In genomic region chr5:18483386-18483785, GRCh38 we compare ENCODE assay signal across 26 cellular contexts.
DNase-seq lines count a peak whose midpoint lies in the region; ATAC-seq, FAIRE-seq and TF ChIP-seq lines count a peak whose summit lies in the region.
"Had no signal": no experiment of that assay in that cellular context is flagged by ENCODE, and none has a peak within 500 bp of the region (broad histone marks: within the 10 kb centered on the region; RNA-seq: fewer than 3 reads in every experiment).

No MANE protein-coding gene starts in this region.

- H3K27me3 Mint-ChIP-seq in GM23338 (ENCODE audit: insufficient read depth, low read depth, poor library complexity) (no peaks in the 10 kb centered on the region), astrocyte (ENCODE audit: low read depth, unreplicated experiment) (no peaks in the 10 kb centered on the region)
- H3K27me3 Mint-ChIP-seq: memory B cell, T-helper 17 cell, type B pancreatic cell had no signal

- H3K9me2 ChIP-seq in GM23338 (ENCODE audit: insufficient read depth): no peaks in the 10 kb centered on the region

- H3K27me3 ChIP-seq in GM23338 (ENCODE audit: insufficient read depth) (no peaks in the 10 kb centered on the region), astrocyte (ENCODE audit: insufficient read depth, low read length) (no peaks in the 10 kb centered on the region)
- H3K27me3 ChIP-seq: adrenal gland, neutrophil, SJCRH30 had no signal

- no peak for ATAC-seq in GM23338
- ATAC-seq in HG02884 (IDR thresholded peaks at IDR 0.05; ENCODE audit: unreplicated experiment): no peak
- ATAC-seq: activated T-cell treated with anti-CD3 and anti-CD28 coated beads, Interleukin-2, amount 50 U/mL, for 4 hours; left cardiac atrium; T-helper 17 cell had no signal

- no peaks in the 10 kb centered on the region for H3F3A ChIP-seq in GM23338 (replicated peaks; ENCODE audit: low read depth)

- no peaks in the 10 kb centered on the region for H3K9me3 Mint-ChIP-seq in GM23338
- H3K9me3 Mint-ChIP-seq in astrocyte (ENCODE audit: unreplicated experiment): no peaks in the 10 kb centered on the region
- H3K9me3 Mint-ChIP-seq: activated T-cell treated with anti-CD3 and anti-CD28 coated beads, Interleukin-2, amount 50 U/mL, for 4 hours; memory B cell; type B pancreatic cell had no signal

- no peaks in the 10 kb centered on the region for H3K36me3 Mint-ChIP-seq in GM23338 (ENCODE audit: low read depth)
- H3K36me3 Mint-ChIP-seq in astrocyte (ENCODE audit: low read depth, unreplicated experiment): no peaks in the 10 kb centered on the region
- H3K36me3 Mint-ChIP-seq: memory B cell, type B pancreatic cell had no signal

- H3K4me3 ChIP-seq in GM23338 (no peak overlapping the region), astrocyte (ENCODE audit: insufficient read depth, low read depth, low read length) (no peak overlapping the region)
- H3K4me3 ChIP-seq: adrenal gland, prostate gland, SJCRH30 had no signal

- H3K4me1 ChIP-seq in GM23338 (ENCODE audit: insufficient read depth) (peaks cover 17% of the 10 kb centered on the region; the same call in 1 of the 2 replicates), astrocyte (ENCODE audit: insufficient read depth, low read length) (no peaks in the 10 kb centered on the region)
- H3K4me1 ChIP-seq: adrenal gland, prostate gland, SJCRH30 had no signal

- no peaks in the 10 kb centered on the region for H3K9me3 ChIP-seq in astrocyte (ENCODE audit: insufficient read depth, low read depth, low read length)
- H3K9me3 ChIP-seq: adrenal gland, neutrophil, prostate gland, SJCRH30 had no signal

- H3K4me2 ChIP-seq in GM23338: no peak overlapping the region
- H3K4me2 ChIP-seq in astrocyte (ENCODE audit: low read length): no peak overlapping the region
- H3K4me2 ChIP-seq: KMS-11 had no signal

- H3K27ac ChIP-seq in GM23338 (ENCODE audit: low read depth): no peak overlapping the region
- H3K27ac ChIP-seq in astrocyte (ENCODE audit: low read depth, low read length): no peak overlapping the region
- H3K27ac ChIP-seq: adrenal gland, KMS-11, neutrophil, prostate gland, SJCRH30 had no signal

- no peak for FAIRE-seq in astrocyte (lab: Jason Lieb, UNC)
- FAIRE-seq: D721Med had no signal

- H2AFZ ChIP-seq in GM23338: no peak overlapping the region
- H2AFZ ChIP-seq in astrocyte (ENCODE audit: low read depth, low read length): no peak overlapping the region

- no peak overlapping the region for H3K9ac ChIP-seq in astrocyte (ENCODE audit: low read length)
- H3K9ac ChIP-seq: KMS-11 had no signal

- H3K27ac Mint-ChIP-seq in GM23338: no peak overlapping the region
- no peak overlapping the region for H3K27ac Mint-ChIP-seq in astrocyte (ENCODE audit: unreplicated experiment)
- H3K27ac Mint-ChIP-seq: memory B cell, T-helper 17 cell, type B pancreatic cell had no signal

- peaks cover 14% of the 10 kb centered on the region; the same call in 2 of the 3 replicates for H3K4me1 Mint-ChIP-seq in GM23338
- peaks cover 17% of the 10 kb centered on the region for H3K4me1 Mint-ChIP-seq in astrocyte (ENCODE audit: low read depth, unreplicated experiment)
- H3K4me1 Mint-ChIP-seq: memory B cell, T-helper 17 cell had no signal

- TF ChIP-seq CTCF in GM23338 (conservative IDR thresholded peaks at IDR 0.05; ENCODE audit: low read depth in 2 of 2): no peak
- no peak for TF ChIP-seq CTCF in astrocyte (IDR thresholded peaks at IDR 0.05; ENCODE audit: insufficient read depth, low read depth, low read length)

- no peaks in the 10 kb centered on the region for H3K79me2 ChIP-seq in GM23338 (replicated peaks; ENCODE audit: insufficient read depth)
- H3K79me2 ChIP-seq in astrocyte (ENCODE audit: insufficient read depth, low read length): no peaks in the 10 kb centered on the region

- no peaks in the 10 kb centered on the region for H3K36me3 ChIP-seq in GM23338 (ENCODE audit: insufficient read depth)
- no peaks in the 10 kb centered on the region for H3K36me3 ChIP-seq in astrocyte (ENCODE audit: insufficient read depth, low read length)
- H3K36me3 ChIP-seq: adrenal gland, neutrophil, prostate gland, SJCRH30 had no signal

- DNase-seq in GM23338 (ENCODE audit: low spot score): peak; percentile 14
- peak; percentile 48 for DNase-seq in M059J (ENCODE audit: low read depth)
- DNase-seq in astrocyte (ENCODE audit: low read depth): peak; percentile 2
- peak; percentile 28 for DNase-seq in kidney tubule cell (ENCODE audit: low spot score)
- DNase-seq in C1 segment of cervical spinal cord (lab: John Stamatoyannopoulos, UW): no peak
- no peak for DNase-seq in NCI-H2107 treated with DMSO at 0.1 percent for 48 hours (lab: John Stamatoyannopoulos, UW; ENCODE audit: unreplicated experiment)
- DNase-seq in NCI-H2171 (lab: John Stamatoyannopoulos, UW): no peak
- DNase-seq: activated CD4-positive, alpha-beta T cell treated with anti-CD3 and anti-CD28 coated beads for 48 hours; activated naive CD4-positive, alpha-beta T cell; activated T-cell treated with anti-CD3 and anti-CD28 coated beads, Interleukin-2, amount 50 U/mL, for 4 hours; adrenal gland; left cardiac atrium; MV-4-11; NCI-H1694; NCI-H2227 treated with DMSO at 0.1 percent for 48 hours; NCI-H82; OCI-M1; SJCRH30; T-helper 17 cell had no signal

- no peaks in the 10 kb centered on the region for H4K20me1 ChIP-seq in GM23338 (replicated peaks; ENCODE audit: insufficient read depth)
- no peaks in the 10 kb centered on the region for H4K20me1 ChIP-seq in astrocyte (ENCODE audit: insufficient read depth, low read length)

- H3K4me3 Mint-ChIP-seq in GM23338: no peak overlapping the region
- H3K4me3 Mint-ChIP-seq in astrocyte (ENCODE audit: unreplicated experiment): no peak overlapping the region
- H3K4me3 Mint-ChIP-seq: activated T-cell treated with anti-CD3 and anti-CD28 coated beads, Interleukin-2, amount 50 U/mL, for 4 hours; memory B cell; T-helper 17 cell; type B pancreatic cell had no signal

TF ChIP-seq in GM23338, 12 proteins besides CTCF, POLR2A, EP300 and RAD21 (continues in another document):
- TF ChIP-seq STAT1 (IDR thresholded peaks at IDR 0.05; ENCODE audit: unreplicated experiment): no peak
- no peak for TF ChIP-seq POLR2AphosphoS5 (IDR thresholded peaks at IDR 0.05; ENCODE audit: low read depth)
- no peak for TF ChIP-seq ETS1 (IDR thresholded peaks at IDR 0.05)
- TF ChIP-seq EZH2 (IDR thresholded peaks at IDR 0.05; ENCODE audit: low read depth, unreplicated experiment): no peak
- no peak for TF ChIP-seq ZNF114 (CRISPR knock-in tag; IDR thresholded peaks at IDR 0.05)
- no peak for TF ChIP-seq REST (IDR thresholded peaks at IDR 0.05; ENCODE audit: unreplicated experiment)
- no peak for TF ChIP-seq CREB1 (CRISPR knock-in tag; IDR thresholded peaks at IDR 0.05; ENCODE audit: low read depth)
- TF ChIP-seq JUNB (IDR thresholded peaks at IDR 0.05; ENCODE audit: unreplicated experiment): no peak
- TF ChIP-seq ZNF331 (CRISPR knock-in tag; IDR thresholded peaks at IDR 0.05; ENCODE audit: low read depth): no peak
- TF ChIP-seq NANOG (IDR thresholded peaks at IDR 0.05; ENCODE audit: borderline replicate concordance): no peak
- TF ChIP-seq EZH2phosphoT487 (IDR thresholded peaks at IDR 0.05; ENCODE audit: unreplicated experiment): no peak

Comparison
In these comparisons a context has a peak if more than half of its experiments do, and no peak if none do; other contexts are left out.
1. DNase-seq: peak in GM23338 (single experiment), M059J (single experiment), astrocyte (single experiment) and kidney tubule cell (single experiment); none in C1 segment of cervical spinal cord (0 of 14), NCI-H2107 treated with DMSO at 0.1 percent for 48 hours (single experiment) and NCI-H2171 (single experiment).